In genomic region chr19:3450796-3451411, GRCh38 we compare ENCODE assay signal across 9 cellular contexts. TPM values are rescaled to one million over a fixed set of nuclear protein-coding genes. Genes with fewer than 3 reads are reported as not detected.
DNase-seq lines count a peak whose midpoint lies in the region; ATAC-seq and TF ChIP-seq lines count a peak whose summit lies in the region.
"Had no signal": no experiment of that assay in that cellular context is flagged by ENCODE, and none has a peak within 500 bp of the region (broad histone marks: within the 10 kb centered on the region; RNA-seq: fewer than 3 reads in every experiment).

No MANE protein-coding gene starts in this region.

- H3K9me3 Mint-ChIP-seq in activated CD8-positive, alpha-beta T cell treated with anti-CD3 and anti-CD28 coated beads, Interleukin-2, amount 10 ng/mL, durations not matched to agents 7 days and 5 days (ENCODE audit: insufficient read depth): no peaks in the 10 kb centered on the region
- H3K9me3 Mint-ChIP-seq in activated CD8-positive, alpha-beta T cell treated with anti-CD3 and anti-CD28 coated beads for 36 hours: no peaks in the 10 kb centered on the region

- H3K27me3 ChIP-seq in lower lobe of right lung (ENCODE audit: low read depth) (no peaks in the 10 kb centered on the region), vagina (no peaks in the 10 kb centered on the region)

- DNase-seq in activated CD8-positive, alpha-beta T cell treated with anti-CD3 and anti-CD28 coated beads, Interleukin-2, amount 10 ng/mL, durations not matched to agents 7 days and 5 days: no peak
- no peak for DNase-seq in activated CD8-positive, alpha-beta T cell treated with anti-CD3 and anti-CD28 coated beads for 36 hours
- DNase-seq in cardiac fibroblast (ENCODE audit: low read depth in 2 of 2) (peak; percentile 99 to 100), lower lobe of right lung (peak; percentile 70), vagina (ENCODE audit: extremely low spot score in 2 of 2) (peak in 1 of 2 donors; percentile 97), caudate nucleus (lab: John Stamatoyannopoulos, UW) (no peak)
- DNase-seq in activated T-cell treated with anti-CD3 and anti-CD28 coated beads, Interleukin-2, amount 50 U/mL, for 48 hours: no peak
- DNase-seq: DND-41 had no signal

- H3K4me3 ChIP-seq in cardiac fibroblast (replicated peaks in 1 of 2; ENCODE audit: low read depth in 2 of 2, low read length in 2 of 2): no peak overlapping the region
- no peak overlapping the region for H3K4me3 ChIP-seq in lower lobe of right lung
- no peak overlapping the region for H3K4me3 ChIP-seq in vagina

- H3K36me3 ChIP-seq in lower lobe of right lung: peaks cover 97% of the 10 kb centered on the region
- H3K36me3 ChIP-seq in vagina: peaks cover 0 to 58% of the 10 kb centered on the region in 2 donors

- H3K27me3 Mint-ChIP-seq in activated CD8-positive, alpha-beta T cell treated with anti-CD3 and anti-CD28 coated beads, Interleukin-2, amount 10 ng/mL, durations not matched to agents 7 days and 5 days (ENCODE audit: low read depth): no peaks in the 10 kb centered on the region
- no peaks in the 10 kb centered on the region for H3K27me3 Mint-ChIP-seq in activated CD8-positive, alpha-beta T cell treated with anti-CD3 and anti-CD28 coated beads for 36 hours

- H3K27ac ChIP-seq in lower lobe of right lung: peak overlapping the region; percentile 58
- peak overlapping the region; percentile 83 for H3K27ac ChIP-seq in vagina
- H3K27ac ChIP-seq in caudate nucleus (ENCODE audit: low read depth, low read length): no peak overlapping the region

- peak overlapping the region; percentile 26 for H3K27ac Mint-ChIP-seq in activated CD8-positive, alpha-beta T cell treated with anti-CD3 and anti-CD28 coated beads, Interleukin-2, amount 10 ng/mL, durations not matched to agents 7 days and 5 days
- no peak overlapping the region for H3K27ac Mint-ChIP-seq in activated CD8-positive, alpha-beta T cell treated with anti-CD3 and anti-CD28 coated beads for 36 hours

- H3K36me3 Mint-ChIP-seq in activated CD8-positive, alpha-beta T cell treated with anti-CD3 and anti-CD28 coated beads, Interleukin-2, amount 10 ng/mL, durations not matched to agents 7 days and 5 days (ENCODE audit: low read depth): peaks cover 2% of the 10 kb centered on the region
- H3K36me3 Mint-ChIP-seq in activated CD8-positive, alpha-beta T cell treated with anti-CD3 and anti-CD28 coated beads for 36 hours (ENCODE audit: low read depth): peaks cover 12% of the 10 kb centered on the region

- CTCF ChIA-PET in activated CD8-positive, alpha-beta T cell treated with anti-CD3 and anti-CD28 coated beads, Interleukin-2, amount 10 ng/mL, durations not matched to agents 7 days and 5 days (lab: Charles Lee): no interaction called here
- CTCF ChIA-PET in activated CD8-positive, alpha-beta T cell treated with anti-CD3 and anti-CD28 coated beads for 36 hours (lab: Charles Lee): interaction anchor here (1.3 kb wide), 1 partner anchor 22 kb away, joined by 3 read pairs; no protein-coding TSS in a partner anchor

- intact Hi-C loops in activated CD8-positive, alpha-beta T cell treated with anti-CD3 and anti-CD28 coated beads for 36 hours (cut with micrococcal nuclease): no loop called here
- intact Hi-C loops in lower lobe of right lung (cut with DNase I): no loop called here
- intact Hi-C loops in vagina (cut with DNase I): no loop called here

- H3K4me1 Mint-ChIP-seq in activated CD8-positive, alpha-beta T cell treated with anti-CD3 and anti-CD28 coated beads, Interleukin-2, amount 10 ng/mL, durations not matched to agents 7 days and 5 days (ENCODE audit: low read depth): peaks cover 5% of the 10 kb centered on the region
- no peaks in the 10 kb centered on the region for H3K4me1 Mint-ChIP-seq in activated CD8-positive, alpha-beta T cell treated with anti-CD3 and anti-CD28 coated beads for 36 hours (ENCODE audit: low read depth)

- POLR2A ChIA-PET in activated CD8-positive, alpha-beta T cell treated with anti-CD3 and anti-CD28 coated beads, Interleukin-2, amount 10 ng/mL, durations not matched to agents 7 days and 5 days (lab: Charles Lee): no interaction called here
- POLR2A ChIA-PET in activated CD8-positive, alpha-beta T cell treated with anti-CD3 and anti-CD28 coated beads for 36 hours (lab: Charles Lee): interaction anchor here (1.9 kb wide), 1 partner anchor 18 kb away, joined by 5 read pairs; no protein-coding TSS in a partner anchor

- peaks cover 15% of the 10 kb centered on the region for H3K4me1 ChIP-seq in lower lobe of right lung
- H3K4me1 ChIP-seq in vagina: peaks cover 11% of the 10 kb centered on the region

- TF ChIP-seq CTCF in activated CD8-positive, alpha-beta T cell treated with anti-CD3 and anti-CD28 coated beads for 36 hours (IDR thresholded peaks at IDR 0.05): no peak
- TF ChIP-seq CTCF in cardiac fibroblast (IDR thresholded peaks at IDR 0.05; ENCODE audit: low read depth, low read length) (no peak), lower lobe of right lung (IDR thresholded peaks at IDR 0.05) (no peak), vagina (IDR thresholded peaks at IDR 0.05) (no peak)

- no peak for ATAC-seq in activated CD8-positive, alpha-beta T cell treated with anti-CD3 and anti-CD28 coated beads, Interleukin-2, amount 10 ng/mL, durations not matched to agents 7 days and 5 days
- ATAC-seq in activated CD8-positive, alpha-beta T cell treated with anti-CD3 and anti-CD28 coated beads for 36 hours: no peak
- peak; percentile 70 to 82 for ATAC-seq in lower lobe of right lung
- no peak for ATAC-seq in HG02938 (IDR thresholded peaks at IDR 0.05; ENCODE audit: unreplicated experiment)

- no peak for TF ChIP-seq POLR2A in vagina (IDR thresholded peaks at IDR 0.05)

- H3K9me3 ChIP-seq in lower lobe of right lung (no peaks in the 10 kb centered on the region), vagina (no peaks in the 10 kb centered on the region)

- no peak overlapping the region for H3K4me3 Mint-ChIP-seq in activated CD8-positive, alpha-beta T cell treated with anti-CD3 and anti-CD28 coated beads, Interleukin-2, amount 10 ng/mL, durations not matched to agents 7 days and 5 days
- H3K4me3 Mint-ChIP-seq in activated CD8-positive, alpha-beta T cell treated with anti-CD3 and anti-CD28 coated beads for 36 hours: no peak overlapping the region

RNA-seq across cellular contexts. Expression of gene SMIM24, which starts 29.4 kb away (rescaled TPM):
- 1 to 10 TPM; 2.5 to 3.5 TPM for total RNA-seq in activated CD8-positive, alpha-beta T cell treated with anti-CD3 and anti-CD28 coated beads, Interleukin-2, amount 10 ng/mL, durations not matched to agents 7 days and 5 days
- total RNA-seq in activated CD8-positive, alpha-beta T cell treated with anti-CD3 and anti-CD28 coated beads for 36 hours: 1 to 10 TPM; 1.6 to 3.8 TPM
- total RNA-seq in lower lobe of right lung (not detected), vagina (not detected)

RNA-seq across cellular contexts. Expression of gene SMIM44, which starts 32.3 kb away (rescaled TPM):
- total RNA-seq in activated CD8-positive, alpha-beta T cell treated with anti-CD3 and anti-CD28 coated beads, Interleukin-2, amount 10 ng/mL, durations not matched to agents 7 days and 5 days: not detected
- total RNA-seq in activated CD8-positive, alpha-beta T cell treated with anti-CD3 and anti-CD28 coated beads for 36 hours: not detected
- total RNA-seq in lower lobe of right lung (not detected), vagina (not detected)

RNA-seq across cellular contexts. Expression of gene DOHH, which starts 49.6 kb away (rescaled TPM):
- 10 to 100 TPM; 14.6 to 16.1 TPM for total RNA-seq in activated CD8-positive, alpha-beta T cell treated with anti-CD3 and anti-CD28 coated beads, Interleukin-2, amount 10 ng/mL, durations not matched to agents 7 days and 5 days
- 10 to 100 TPM; 15.7 to 17.0 TPM for total RNA-seq in activated CD8-positive, alpha-beta T cell treated with anti-CD3 and anti-CD28 coated beads for 36 hours
- 9.9 TPM for total RNA-seq in lower lobe of right lung
- 15.0 TPM for total RNA-seq in vagina

RNA-seq across cellular contexts. Expression of gene FZR1, which starts 55.2 kb away (rescaled TPM):
- total RNA-seq in activated CD8-positive, alpha-beta T cell treated with anti-CD3 and anti-CD28 coated beads, Interleukin-2, amount 10 ng/mL, durations not matched to agents 7 days and 5 days: 10 to 100 TPM; 72.7 to 81.6 TPM
- total RNA-seq in activated CD8-positive, alpha-beta T cell treated with anti-CD3 and anti-CD28 coated beads for 36 hours: 10 to 100 TPM; 39.9 to 40.9 TPM
- total RNA-seq in lower lobe of right lung: 34.1 TPM
- 29.2 TPM for total RNA-seq in vagina

Comparison
In these comparisons a context has a peak if more than half of its experiments do, and no peak if none do; other contexts are left out.
1. ATAC-seq: peak in lower lobe of right lung (2 of 2); none in activated CD8-positive, alpha-beta T cell treated with anti-CD3 and anti-CD28 coated beads, Interleukin-2, amount 10 ng/mL, durations not matched to agents 7 days and 5 days (single experiment), activated CD8-positive, alpha-beta T cell treated with anti-CD3 and anti-CD28 coated beads for 36 hours (single experiment) and HG02938 (single experiment).
2. DNase-seq: peak in cardiac fibroblast (2 of 2) and lower lobe of right lung (single experiment); none in activated CD8-positive, alpha-beta T cell treated with anti-CD3 and anti-CD28 coated beads, Interleukin-2, amount 10 ng/mL, durations not matched to agents 7 days and 5 days (single experiment), activated CD8-positive, alpha-beta T cell treated with anti-CD3 and anti-CD28 coated beads for 36 hours (single experiment), activated T-cell treated with anti-CD3 and anti-CD28 coated beads, Interleukin-2, amount 50 U/mL, for 48 hours (0 of 2) and caudate nucleus (0 of 61).